13 cellular contexts compared by ENCODE assay signal in genomic region chr11:68324695-68325094, GRCh38. TPM values are rescaled to one million over a fixed set of nuclear protein-coding genes. Genes with fewer than 3 reads are reported as not detected.
A peak's percentile ranks its signal among the peaks of the same experiment; 100 is the strongest.
DNase-seq lines count a peak whose midpoint lies in the region; ATAC-seq and TF ChIP-seq lines count a peak whose summit lies in the region.
"Had no signal": no experiment of that assay in that cellular context is flagged by ENCODE, and none has a peak within 500 bp of the region (broad histone marks: within the 10 kb centered on the region; RNA-seq: fewer than 3 reads in every experiment).

No MANE protein-coding gene starts in this region.

- H3K79me2 ChIP-seq in osteoblast (ENCODE audit: insufficient read depth, low read length) = peaks cover 4% of the 10 kb centered on the region

- H3K27ac ChIP-seq in BLaER1 = 0 out of 2 replicates have a peak overlapping the region, but pooled peaks have one; percentile 11
- peak overlapping the region in 2 of 11 experiments; percentile 21 to 49; a peak in 2 of 22 replicates for H3K27ac ChIP-seq in BLaER1 treated with 17β-estradiol and CSF1 and Interleukin-3, amounts not matched to agents 10 nM and 100 nM
- H3K27ac ChIP-seq in Panc1 (ENCODE audit: low read length) = peak overlapping the region; percentile 52
- no peak overlapping the region for H3K27ac ChIP-seq in osteoblast (ENCODE audit: low read depth, low read length)
- H3K27ac ChIP-seq: A549, GM23248 had no signal

- H3K27me3 ChIP-seq in BLaER1 (no peaks in the 10 kb centered on the region), Panc1 (ENCODE audit: control insufficient read depth, insufficient read depth, low read length) (no peaks in the 10 kb centered on the region), osteoblast (ENCODE audit: insufficient read depth, low read length) (no peaks in the 10 kb centered on the region)
- peaks cover 0 to 36% (median 0%) of the 10 kb centered on the region in 11 experiments; a peak in 4 of 22 replicates for H3K27me3 ChIP-seq in BLaER1 treated with 17β-estradiol and CSF1 and Interleukin-3, amounts not matched to agents 10 nM and 100 nM
- H3K27me3 ChIP-seq: BE2C had no signal

- no peak overlapping the region for H3K9ac ChIP-seq in BLaER1
- H3K9ac ChIP-seq in BLaER1 treated with 17β-estradiol and CSF1 and Interleukin-3, amounts not matched to agents 10 nM and 100 nM = peak overlapping the region in 3 of 11 experiments; percentile 34 to 49 (median 46); a peak in 4 of 22 replicates
- H3K9ac ChIP-seq: GM23248 had no signal

- peaks cover 3% of the 10 kb centered on the region for H3K27me3 Mint-ChIP-seq in endothelial cell (ENCODE audit: unreplicated experiment)

- H3K4me1 Mint-ChIP-seq in endothelial cell (ENCODE audit: unreplicated experiment) = peaks cover 38% of the 10 kb centered on the region

- BruUV-seq in Panc1 (replicated peaks; lab: Mats Ljungman, UMichigan) = no TSS peak

- H3K36me3 ChIP-seq in BLaER1 (peaks cover 59% of the 10 kb centered on the region), Panc1 (ENCODE audit: control insufficient read depth, insufficient read depth, low read length) (no peaks in the 10 kb centered on the region), osteoblast (ENCODE audit: insufficient read depth, low read length) (no peaks in the 10 kb centered on the region)
- peaks cover 0 to 34% (median 9%) of the 10 kb centered on the region in 11 experiments; a peak in 11 of 22 replicates for H3K36me3 ChIP-seq in BLaER1 treated with 17β-estradiol and CSF1 and Interleukin-3, amounts not matched to agents 10 nM and 100 nM
- H3K36me3 ChIP-seq: BE2C had no signal

- H3K9me3 ChIP-seq in BLaER1 = no peaks in the 10 kb centered on the region
- H3K9me3 ChIP-seq in BLaER1 treated with 17β-estradiol and CSF1 and Interleukin-3, amounts not matched to agents 10 nM and 100 nM (replicated peaks in 1 of 11) = no peaks in the 10 kb centered on the region
- H3K9me3 ChIP-seq in Panc1 (ENCODE audit: control insufficient read depth, insufficient read depth, low read depth, low read length) = no peaks in the 10 kb centered on the region
- no peaks in the 10 kb centered on the region for H3K9me3 ChIP-seq in osteoblast (ENCODE audit: low read depth, low read length)
- H3K9me3 ChIP-seq: A549, BE2C had no signal

- no peak overlapping the region for H3K27ac Mint-ChIP-seq in endothelial cell (ENCODE audit: unreplicated experiment)
- H3K27ac Mint-ChIP-seq: CD8-positive, alpha-beta memory T cell had no signal

- ATAC-seq in Panc1 = no peak
- ATAC-seq: GM12878 had no signal

- H4K20me1 ChIP-seq in BLaER1 (peaks cover 100% of the 10 kb centered on the region), osteoblast (ENCODE audit: insufficient read depth, low read length) (peaks cover 52% of the 10 kb centered on the region)
- peaks cover 66 to 100% (median 97%) of the 10 kb centered on the region in 11 experiments; a peak in 20 of 22 replicates for H4K20me1 ChIP-seq in BLaER1 treated with 17β-estradiol and CSF1 and Interleukin-3, amounts not matched to agents 10 nM and 100 nM

- no peak overlapping the region for H3K4me3 ChIP-seq in BLaER1
- H3K4me3 ChIP-seq in BLaER1 treated with 17β-estradiol and CSF1 and Interleukin-3, amounts not matched to agents 10 nM and 100 nM = no peak overlapping the region
- H3K4me3 ChIP-seq in Panc1 (ENCODE audit: low read depth in 2 of 2, low read length in 2 of 2) = no peak overlapping the region
- no peak overlapping the region for H3K4me3 ChIP-seq in osteoblast (ENCODE audit: insufficient read depth, low read length)
- H3K4me3 ChIP-seq: A549, GM12878, GM23248 had no signal

- H3K4me1 ChIP-seq in BLaER1 (peaks cover 100% of the 10 kb centered on the region), Panc1 (ENCODE audit: control insufficient read depth, insufficient read depth, low read length) (peaks cover 78% of the 10 kb centered on the region), osteoblast (ENCODE audit: insufficient read depth, low read length) (no peaks in the 10 kb centered on the region)
- H3K4me1 ChIP-seq in BLaER1 treated with 17β-estradiol and CSF1 and Interleukin-3, amounts not matched to agents 10 nM and 100 nM = peaks cover 61 to 99% (median 89%) of the 10 kb centered on the region in 10 experiments

- H3K9me3 Mint-ChIP-seq in endothelial cell (ENCODE audit: unreplicated experiment) = no peaks in the 10 kb centered on the region
- H3K9me3 Mint-ChIP-seq: CD8-positive, alpha-beta memory T cell had no signal

- TF ChIP-seq CTCF in Panc1 (IDR thresholded peaks at IDR 0.05) (no peak), osteoblast (IDR thresholded peaks at IDR 0.05; ENCODE audit: extremely low read depth, low read depth, low read length) (no peak), endothelial cell (IDR thresholded peaks at IDR 0.05; ENCODE audit: unreplicated experiment) (no peak)

- in situ Hi-C loops in Panc1 (cut with HindIII; ENCODE audit: low pct_unique_long_range_greater_than_20kb, low sequenced_read_pairs) = no loop called here

- H2AFZ ChIP-seq in osteoblast (ENCODE audit: low read length) = no peak overlapping the region
- H2AFZ ChIP-seq: GM23248 had no signal

- H3K36me3 Mint-ChIP-seq in endothelial cell (ENCODE audit: low read depth, unreplicated experiment) = peaks cover 6% of the 10 kb centered on the region
- H3K36me3 Mint-ChIP-seq: CD8-positive, alpha-beta memory T cell had no signal

- DNase-seq in Panc1 (ENCODE audit: low read depth, low spot score) (no peak), osteoblast (ENCODE audit: insufficient read length, low spot score, missing footprints) (peak; percentile 3), iPS-NIHi7 (ENCODE audit: extremely low spot score) (no peak), endothelial cell (ENCODE audit: low spot score) (no peak)
- DNase-seq: BE2C; CD8-positive, alpha-beta memory T cell; DMS53; GM23248 had no signal

- no peak overlapping the region for H3K4me3 Mint-ChIP-seq in endothelial cell (ENCODE audit: unreplicated experiment)
- H3K4me3 Mint-ChIP-seq: CD8-positive, alpha-beta memory T cell; H9 had no signal

- intact Hi-C loops in Panc1 (cut with micrococcal nuclease; ENCODE audit: unreplicated experiment) = no loop called here

- H3K4me2 ChIP-seq in BLaER1 = peak overlapping the region; percentile 86
- peak overlapping the region in 9 of 11 experiments; percentile 83 to 96 (median 90); a peak in 18 of 22 replicates for H3K4me2 ChIP-seq in BLaER1 treated with 17β-estradiol and CSF1 and Interleukin-3, amounts not matched to agents 10 nM and 100 nM
- H3K4me2 ChIP-seq in osteoblast (ENCODE audit: insufficient read depth, low read length) = no peak overlapping the region
- H3K4me2 ChIP-seq: A549 had no signal

- CTCF ChIA-PET in Panc1 (lab: Charles Lee) = no interaction called here

- POLR2A ChIA-PET in Panc1 (lab: Charles Lee) = no interaction called here

RNA-seq across cellular contexts. Expression of gene LRP5, which starts 12.3 kb away (rescaled TPM):
- total RNA-seq in Panc1 (2021; ENCODE audit: unreplicated experiment) (171 TPM), osteoblast (16.3 and 18.6 TPM in 2 replicates), endothelial cell (ENCODE audit: unreplicated experiment) (72.3 TPM)
- polyA plus RNA-seq in Panc1 (2012; ENCODE audit: insufficient read length) = 357 TPM

RNA-seq across cellular contexts. Expression of gene C11orf24, which starts 52.9 kb away (rescaled TPM):
- total RNA-seq in Panc1 (2021; ENCODE audit: unreplicated experiment) (53.1 TPM), osteoblast (37.7 and 40.5 TPM in 2 replicates), endothelial cell (ENCODE audit: unreplicated experiment) (9.4 TPM)
- polyA plus RNA-seq in Panc1 (2012; ENCODE audit: insufficient read length) = 48.1 TPM
